17 cellular contexts compared by ENCODE assay signal in genomic region chr7:88354999-88355398, GRCh38. TPM values are rescaled to one million over a fixed set of nuclear protein-coding genes. Genes with fewer than 3 reads are reported as not detected.
"Had no signal": no experiment of that assay in that cellular context is flagged by ENCODE, and none has a peak within 500 bp of the region (broad histone marks: within the 10 kb centered on the region; RNA-seq: fewer than 3 reads in every experiment).

No MANE protein-coding gene starts in this region.

- H3K4me3 ChIP-seq: gastrocnemius medialis, left ventricle myocardium inferior, tibial artery had no signal

- H3K4me1 ChIP-seq: gastrocnemius medialis, tibial artery had no signal

- H3K27ac Mint-ChIP-seq: activated naive CD8-positive, alpha-beta T cell; activated T-helper 1 cell treated with anti-CD3 and anti-CD28 coated beads, Interleukin-12 subunit alpha, Interleukin-12 subunit beta, Interleukin-2, Interleukin-4 antibody, amounts not matched to agents 30 ng/mL and 10 ng/mL and 1 ng/mL, durations not matched to agents 14 hours and 24 hours and 36 hours had no signal

- H3K4me3 Mint-ChIP-seq: activated naive CD8-positive, alpha-beta T cell; activated T-helper 1 cell treated with anti-CD3 and anti-CD28 coated beads, Interleukin-12 subunit alpha, Interleukin-12 subunit beta, Interleukin-2, Interleukin-4 antibody, amounts not matched to agents 30 ng/mL and 10 ng/mL and 1 ng/mL, durations not matched to agents 14 hours and 24 hours and 36 hours had no signal

- ATAC-seq: esophagus mucosa, gastrocnemius medialis had no signal

- H3K36me3 Mint-ChIP-seq: activated naive CD8-positive, alpha-beta T cell had no signal

- H3K9me3 ChIP-seq: gastrocnemius medialis, left ventricle myocardium inferior, tibial artery had no signal

- H3K36me3 ChIP-seq: gastrocnemius medialis, left ventricle myocardium inferior, tibial artery had no signal

- DNase-seq: activated CD4-positive, CD25-positive, alpha-beta regulatory T cell treated with anti-CD3 and anti-CD28 coated beads, Interleukin-2, amount 50 U/mL, for 72 hours; activated gamma-delta T cell treated with Interleukin-2 at 50 U/mL for 16 hours; effector CD4-positive, alpha-beta T cell; gastrocnemius medialis; head of caudate nucleus; kidney glomerular epithelial cell; left ventricle myocardium inferior; mammary epithelial cell; retina; stimulated activated naive CD4-positive, alpha-beta T cell treated with Interleukin-2 at 50 U/mL for 16 hours; substantia nigra; tibial artery had no signal

- H3K27ac ChIP-seq: gastrocnemius medialis, left ventricle myocardium inferior, tibial artery had no signal

- H3K9me3 Mint-ChIP-seq: activated T-helper 1 cell treated with anti-CD3 and anti-CD28 coated beads, Interleukin-12 subunit alpha, Interleukin-12 subunit beta, Interleukin-2, Interleukin-4 antibody, amounts not matched to agents 30 ng/mL and 10 ng/mL and 1 ng/mL, durations not matched to agents 14 hours and 24 hours and 36 hours had no signal

- H3K27me3 ChIP-seq: gastrocnemius medialis, tibial artery had no signal

RNA-seq across cellular contexts. Expression of gene STEAP4, which starts 48.3 kb away (rescaled TPM):
- total RNA-seq: activated CD8-positive, alpha-beta memory T cell treated with anti-CD3 and anti-CD28 coated beads for 36 hours had no signal
- polyA plus RNA-seq: neural cell had no signal
